In genomic region chr6:139925894-139926641, GRCh38 we compare ENCODE assay signal across 12 cellular contexts.
DNase-seq lines count a peak whose midpoint lies in the region; ATAC-seq and TF ChIP-seq lines count a peak whose summit lies in the region.
"Had no signal": no experiment of that assay in that cellular context is flagged by ENCODE, and none has a peak within 500 bp of the region (broad histone marks: within the 10 kb centered on the region; RNA-seq: fewer than 3 reads in every experiment).

No MANE protein-coding gene starts in this region.

- no peak for TF ChIP-seq CTCF in omental fat pad (IDR thresholded peaks at IDR 0.05)

- peak; percentile 39 for ATAC-seq in omental fat pad (ENCODE audit: low FRiP score)
- no peak for ATAC-seq in HG03457 (IDR thresholded peaks at IDR 0.05; ENCODE audit: unreplicated experiment)
- no peak for ATAC-seq in GM18868 (IDR thresholded peaks at IDR 0.05; ENCODE audit: unreplicated experiment)
- ATAC-seq: activated naive CD8-positive, alpha-beta T cell treated with anti-CD3 and anti-CD28 coated beads, Interleukin-2, amount 50 U/mL, for 24 hours had no signal

- DNase-seq in DMS153 treated with DMSO at 0.1 percent for 48 hours (lab: John Stamatoyannopoulos, UW; ENCODE audit: unreplicated experiment) (peak; percentile 23), NCI-H526 treated with DMSO at 0.1 percent for 48 hours (lab: John Stamatoyannopoulos, UW) (peak; percentile 71), fibroblast of gingiva (ENCODE audit: low read depth) (peak; percentile 67), omental fat pad (ENCODE audit: low spot score) (no peak), NCI-H1048 (lab: John Stamatoyannopoulos, UW) (no peak)
- no peak for DNase-seq in stimulated activated naive CD4-positive, alpha-beta T cell treated with Interleukin-2 at 50 U/mL for 16 hours (lab: John Stamatoyannopoulos, UW)
- DNase-seq: activated CD4-positive, alpha-beta memory T cell treated with anti-CD3 and anti-CD28 coated beads for 36 hours; activated naive CD8-positive, alpha-beta T cell treated with anti-CD3 and anti-CD28 coated beads, Interleukin-2, amount 50 U/mL, for 24 hours; COR-L47; stimulated activated CD4-positive, alpha-beta T cell treated with anti-CD3 and anti-CD28 coated beads, Interleukin-4, amount 100 ng/mL, for 4 hours had no signal

Comparison
In these comparisons a context has a peak if more than half of its experiments do, and no peak if none do; other contexts are left out.
1. DNase-seq: peak in DMS153 treated with DMSO at 0.1 percent for 48 hours (single experiment), NCI-H526 treated with DMSO at 0.1 percent for 48 hours (single experiment) and fibroblast of gingiva (single experiment); none in omental fat pad (single experiment), NCI-H1048 (single experiment) and stimulated activated naive CD4-positive, alpha-beta T cell treated with Interleukin-2 at 50 U/mL for 16 hours (single experiment).